19 cellular contexts compared by ENCODE assay signal in genomic region chr7:92602352-92603088, GRCh38. TPM values are rescaled to one million over a fixed set of nuclear protein-coding genes. Genes with fewer than 3 reads are reported as not detected.
DNase-seq lines count a peak whose midpoint lies in the region; ATAC-seq, FAIRE-seq and TF ChIP-seq lines count a peak whose summit lies in the region.
"Had no signal": no experiment of that assay in that cellular context is flagged by ENCODE, and none has a peak within 500 bp of the region (broad histone marks: within the 10 kb centered on the region; RNA-seq: fewer than 3 reads in every experiment).

No MANE protein-coding gene starts in this region.

- H3K4me2 ChIP-seq in HepG2 (ENCODE audit: low read depth, low read length) (no peak overlapping the region), K562 (ENCODE audit: insufficient read depth, low read length) (no peak overlapping the region)
- H3K4me2 ChIP-seq: KMS-11 had no signal

- H3K27me3 ChIP-seq in HepG2 (ENCODE audit: control insufficient read depth in 1 of 2, insufficient read depth in 2 of 2, low read length in 2 of 2) (no peaks in the 10 kb centered on the region), right lobe of liver (no peaks in the 10 kb centered on the region), K562 (ENCODE audit: control insufficient read depth in 2 of 2, insufficient read depth in 2 of 2, low read length in 2 of 2) (0 out of 5 replicates have a peak, but pooled peaks cover 0 to 4% of the 10 kb centered on the region in 2 experiments)
- H3K27me3 ChIP-seq: ascending aorta had no signal

- peak; percentile 21 for DNase-seq in HepG2 (ENCODE audit: low spot score)
- no peak for DNase-seq in right lobe of liver
- DNase-seq in MV-4-11 (lab: John Stamatoyannopoulos, UW) = peak; percentile 40
- DNase-seq in K562 (ENCODE audit: extremely low read depth in 1 of 4, low spot score in 3 of 4) = no peak
- DNase-seq in iris pigment epithelial cell (ENCODE audit: low read depth) = peak; percentile 31
- DNase-seq in CD1c-positive myeloid dendritic cell (ENCODE audit: extremely low spot score) = no peak
- no peak for DNase-seq in inferior parietal cortex (ENCODE audit: extremely low spot score)
- DNase-seq: activated CD4-positive, alpha-beta memory T cell treated with anti-CD3 and anti-CD28 coated beads, Interleukin-2, amount 10 ng/mL, durations not matched to agents 7 days and 5 days; activated CD4-positive, CD25-positive, alpha-beta regulatory T cell; mesendoderm; NCI-H1048; NCI-H1930; NCI-H69; stimulated activated CD8-positive, alpha-beta memory T cell treated with anti-CD3 and anti-CD28 coated beads, Interleukin-4, amount 100 ng/mL, for 48 hours had no signal

- no peaks in the 10 kb centered on the region for H4K20me1 ChIP-seq in HepG2 (ENCODE audit: insufficient read depth, low read length)
- H4K20me1 ChIP-seq in K562 (replicated peaks; ENCODE audit: control insufficient read depth, insufficient read depth, low read length) = no peaks in the 10 kb centered on the region

- CTCF ChIA-PET in HepG2 (lab: Yijun Ruan, JAX; ENCODE audit: low intra/inter-chr PET ratio, low total read pairs) = no interaction called here
- CTCF ChIA-PET in K562 (lab: Yijun Ruan, JAX; ENCODE audit: low intra/inter-chr PET ratio) = no interaction called here

- H3K36me3 ChIP-seq in HepG2 (replicated peaks in 1 of 2; ENCODE audit: control insufficient read depth in 1 of 2, insufficient read depth in 2 of 2, low read length in 2 of 2) (no peaks in the 10 kb centered on the region; a peak in 2 of 5 replicates), right lobe of liver (no peaks in the 10 kb centered on the region), K562 (ENCODE audit: control insufficient read depth, insufficient read depth, low read length) (no peaks in the 10 kb centered on the region)
- H3K36me3 ChIP-seq: ascending aorta, neutrophil had no signal

- intact Hi-C loops in HepG2 (cut with micrococcal nuclease; ENCODE audit: unreplicated experiment) (no loop called here), right lobe of liver (cut with DNase I) (no loop called here), K562 (cut with micrococcal nuclease) (no loop called here)

- POLR2A ChIA-PET in HepG2 (lab: Yijun Ruan, JAX) = no interaction called here
- POLR2A ChIA-PET in K562 (lab: Yijun Ruan, JAX) = interaction anchor here (1.1 to 1.2 kb wide), 2 partner anchors 9 to 12 kb away, joined by 3 to 5 read pairs; partner anchors contain the start of gene FAM133B

- TF ChIP-seq CTCF in HepG2 (CRISPR knock-in tag; IDR thresholded peaks at IDR 0.05) = no peak
- TF ChIP-seq CTCF in right lobe of liver (IDR thresholded peaks at IDR 0.05) = no peak
- no peak for TF ChIP-seq CTCF in K562 (IDR thresholded peaks at IDR 0.05 in 2 of 3, conservative IDR thresholded peaks at IDR 0.05 in 1 of 3; ENCODE audit: insufficient read depth in 2 of 3, low read depth in 1 of 3, low read length in 3 of 3)

- no peaks in the 10 kb centered on the region for H3K9me3 ChIP-seq in HepG2 (ENCODE audit: low read length)
- H3K9me3 ChIP-seq in right lobe of liver = no peaks in the 10 kb centered on the region
- H3K9me3 ChIP-seq in K562 (replicated peaks; ENCODE audit: control insufficient read depth, insufficient read depth, low read depth, low read length) = no peaks in the 10 kb centered on the region
- H3K9me3 ChIP-seq: ascending aorta, neutrophil had no signal

- H3K27ac ChIP-seq in HepG2 (ENCODE audit: extremely low read length, insufficient read depth, low read length) (no peak overlapping the region), right lobe of liver (no peak overlapping the region), K562 (ENCODE audit: extremely low read depth, low read depth, low read length) (no peak overlapping the region)
- H3K27ac ChIP-seq: ascending aorta, KMS-11, neutrophil had no signal

- H2AFZ ChIP-seq in HepG2 (ENCODE audit: low read length) (no peak overlapping the region), K562 (ENCODE audit: low read depth, low read length) (no peak overlapping the region)

- no peaks in the 10 kb centered on the region for H3K9me1 ChIP-seq in K562 (ENCODE audit: control insufficient read depth, insufficient read depth, low read length)

- 63% methylated on average over 2 of the region's 2 CpGs for WGBS in HepG2 (ENCODE audit: low lambda C conversion rate)
- WGBS in right lobe of liver (ENCODE audit: insufficient coverage, low coverage, low lambda C conversion rate, missing lambda C conversion rate) = 80% methylated on average over 2 of the region's 2 CpGs
- 74% methylated on average over 2 of the region's 2 CpGs for WGBS in K562 (ENCODE audit: insufficient coverage, low coverage, missing lambda C conversion rate)

- no peaks in the 10 kb centered on the region for H3K79me2 ChIP-seq in HepG2 (ENCODE audit: insufficient read depth, low read length)
- H3K79me2 ChIP-seq in K562 (ENCODE audit: control insufficient read depth, insufficient read depth, low read length) = no peaks in the 10 kb centered on the region

- TF ChIP-seq RAD21 in HepG2 (CRISPR knock-in tag; IDR thresholded peaks at IDR 0.05) (no peak), K562 (CRISPR knock-in tag; conservative IDR thresholded peaks at IDR 0.05 in 1 of 2, IDR thresholded peaks at IDR 0.05 in 1 of 2) (no peak)

- H3K9ac ChIP-seq in HepG2 (ENCODE audit: insufficient read depth, low read depth, low read length) = no peak overlapping the region
- H3K9ac ChIP-seq in K562 (ENCODE audit: insufficient read depth in 1 of 2, low read depth in 2 of 2, low read length in 2 of 2) = no peak overlapping the region
- H3K9ac ChIP-seq: KMS-11 had no signal

- ATAC-seq in HepG2 (peak; percentile 18), right lobe of liver (no peak), K562 (no peak; the same call in 1 of the 3 replicates), HG03097 (IDR thresholded peaks at IDR 0.05; ENCODE audit: low FRiP score, unreplicated experiment) (no peak)

- peaks cover 16% of the 10 kb centered on the region for H3K4me1 ChIP-seq in HepG2 (ENCODE audit: insufficient read depth, low read length)
- peaks cover 0 to 6% (median 0%) of the 10 kb centered on the region in 4 donors for H3K4me1 ChIP-seq in right lobe of liver
- H3K4me1 ChIP-seq in K562 (replicated peaks in 1 of 2; ENCODE audit: control insufficient read depth in 2 of 2, insufficient read depth in 2 of 2, low read length in 2 of 2) = no peaks in the 10 kb centered on the region
- H3K4me1 ChIP-seq: ascending aorta had no signal

- in situ Hi-C loops in HepG2 (cut with HindIII; ENCODE audit: extremely low pct_ligation_motif_present, low pct_unique_long_range_greater_than_20kb) (no loop called here), K562 (cut with MboI) (no loop called here)

- BruUV-seq in HepG2 (replicated peaks; lab: Mats Ljungman, UMichigan) (no TSS peak), K562 (replicated peaks; lab: Mats Ljungman, UMichigan) (no TSS peak)

- FAIRE-seq in HepG2 (lab: Jason Lieb, UNC) (no peak), K562 (lab: Jason Lieb, UNC) (no peak)
- FAIRE-seq: H54 had no signal

- H3K4me3 ChIP-seq in HepG2 (replicated peaks in 1 of 3; ENCODE audit: insufficient read depth in 1 of 3, low read depth in 2 of 3, low read length in 3 of 3) = no peak overlapping the region
- H3K4me3 ChIP-seq in right lobe of liver = no peak overlapping the region
- no peak overlapping the region for H3K4me3 ChIP-seq in K562
- H3K4me3 ChIP-seq: ascending aorta had no signal

- TF ChIP-seq POLR2A in HepG2 (IDR thresholded peaks at IDR 0.05; ENCODE audit: insufficient read depth in 1 of 2, low read depth in 2 of 2, low read length in 2 of 2) (no peak), right lobe of liver (IDR thresholded peaks at IDR 0.05) (no peak), K562 (conservative IDR thresholded peaks at IDR 0.05) (no peak)

- TF ChIP-seq EP300 in HepG2 (IDR thresholded peaks at IDR 0.05; ENCODE audit: low read depth in 2 of 2, low read length in 2 of 2) (no peak), HepG2 (CRISPR knock-in tag; IDR thresholded peaks at IDR 0.05; ENCODE audit: borderline replicate concordance) (no peak), K562 (IDR thresholded peaks at IDR 0.05; ENCODE audit: low read length) (no peak)

RNA-seq across cellular contexts. Expression of gene FAM133B, which starts 12.3 kb away (rescaled TPM):
- total RNA-seq in HepG2 (2016; rRNA removed; fragmentation: Illumina TruSeq; extraction: Trizol) = 56.3 and 65.5 TPM in 2 replicates
- 13.3 and 17.4 TPM in 2 replicates for total RNA-seq in HepG2 (2016; cell fraction: cytosol; rRNA removed; fragmentation: Illumina TruSeq; extraction: Trizol; ENCODE audit: low read depth)
- 55.3 and 69.7 TPM in 2 replicates for total RNA-seq in HepG2 (2016; cell fraction: insoluble cytoplasmic fraction; rRNA removed; fragmentation: Illumina TruSeq; extraction: Trizol)
- total RNA-seq in HepG2 (2016; cell fraction: membrane; rRNA removed; fragmentation: Illumina TruSeq; extraction: Trizol) = 23.5 and 27.3 TPM in 2 replicates
- 62.3 and 63.2 TPM in 2 replicates for total RNA-seq in HepG2 (2016; cell fraction: nucleus; rRNA removed; fragmentation: Illumina TruSeq; extraction: Trizol)
- polyA plus RNA-seq in HepG2 (2011; rRNA removed) = 19.6 and 29.1 TPM in 2 replicates
- 8.9 and 12.8 TPM in 2 replicates for polyA plus RNA-seq in HepG2 (2011; cell fraction: cytosol; rRNA removed)
- 12.6 and 37.9 TPM in 2 replicates for polyA plus RNA-seq in HepG2 (2011; cell fraction: nucleus; rRNA removed)
- 26.6 and 33.0 TPM in 2 replicates for polyA plus RNA-seq in HepG2 (2012)
- polyA plus RNA-seq in HepG2 (2016; cell fraction: cytosol; fragmentation: Illumina TruSeq; extraction: Trizol; ENCODE audit: low read depth) = 5.0 and 5.5 TPM in 2 replicates
- polyA plus RNA-seq in HepG2 (2016; cell fraction: insoluble cytoplasmic fraction; fragmentation: Illumina TruSeq; extraction: Trizol; ENCODE audit: low read depth) = 69.4 and 78.5 TPM in 2 replicates
- 13.1 and 14.8 TPM in 2 replicates for polyA plus RNA-seq in HepG2 (2016; cell fraction: membrane; fragmentation: Illumina TruSeq; extraction: Trizol; ENCODE audit: low read depth)
- polyA plus RNA-seq in HepG2 (2016; cell fraction: nucleus; fragmentation: Illumina TruSeq; extraction: Trizol; ENCODE audit: insufficient read depth, low read depth) = 69.9 and 72.0 TPM in 2 replicates
- polyA minus RNA-seq in HepG2 (2011; rRNA and poly(A)+ RNA removed; ENCODE audit: low replicate concordance) = 11.4 and 17.2 TPM in 2 replicates
- polyA minus RNA-seq in HepG2 (2011; cell fraction: cytosol; rRNA and poly(A)+ RNA removed) = 6.9 and 11.3 TPM in 2 replicates
- 51.7 and 63.1 TPM in 2 replicates for polyA minus RNA-seq in HepG2 (2011; cell fraction: nucleus; rRNA and poly(A)+ RNA removed)
- 10 to 100 TPM in 3 of 6 experiments, 1 to 10 TPM in 3; 8.6 to 11.6 (median 9.7) TPM for total RNA-seq in right lobe of liver
- total RNA-seq in K562 (2011; cell fraction: chromatin; rRNA removed; ENCODE audit: low replicate concordance) = 21.5 and 103 TPM in 2 replicates
- 11.5 and 15.9 TPM in 2 replicates for total RNA-seq in K562 (2011; cell fraction: nucleolus; rRNA removed)
- 46.5 and 77.0 TPM in 2 replicates for total RNA-seq in K562 (2011; cell fraction: nucleoplasm; rRNA removed)
- total RNA-seq in K562 (2014; rRNA removed) = 22.4 and 80.3 TPM in 2 replicates
- 58.4 and 67.4 TPM in 2 replicates for total RNA-seq in K562 (2014; rRNA removed; fragmentation: Illumina TruSeq; extraction: Trizol)
- 69.1 and 80.4 TPM in 2 replicates for total RNA-seq in K562 (2015; rRNA removed; fragmentation: Illumina TruSeq; extraction: Trizol)
- 29.0 and 30.7 TPM in 2 replicates for total RNA-seq in K562 (2021)
- polyA plus RNA-seq in K562 (2011; rRNA removed) = 26.1 and 34.4 TPM in 2 replicates
- 5.4 and 23.7 TPM in 2 replicates for polyA plus RNA-seq in K562 (2011; cell fraction: cytosol; rRNA removed)
- polyA plus RNA-seq in K562 (2011; cell fraction: nucleus; rRNA removed) = 24.3 and 24.9 TPM in 2 replicates
- polyA plus RNA-seq in K562 (2012) = 22.7 and 30.4 TPM in 2 replicates
- polyA plus RNA-seq in K562 (2014; fragmentation: Illumina TruSeq; extraction: Trizol) = 37.9 and 45.8 TPM in 2 replicates
- polyA plus RNA-seq in K562 (2014; fragmentation: Nextera tagmentation; extraction: Ambion mirVana) = 10 to 100 TPM; 38.5 to 39.7 TPM
- polyA plus RNA-seq in K562 (2014; rRNA removed) = 27.5 and 37.0 TPM in 2 replicates
- polyA minus RNA-seq in K562 (2011; rRNA and poly(A)+ RNA removed) = 17.5 and 22.7 TPM in 2 replicates
- polyA minus RNA-seq in K562 (2011; cell fraction: cytosol; rRNA and poly(A)+ RNA removed) = 12.3 and 13.1 TPM in 2 replicates
- 20.3 and 40.0 TPM in 2 replicates for polyA minus RNA-seq in K562 (2011; cell fraction: nucleus; rRNA and poly(A)+ RNA removed)

Comparison
In these comparisons a context has a peak if more than half of its experiments do, and no peak if none do; other contexts are left out.
1. DNase-seq: peak in HepG2 (single experiment), MV-4-11 (single experiment) and iris pigment epithelial cell (single experiment); none in right lobe of liver (0 of 3), K562 (0 of 4), CD1c-positive myeloid dendritic cell (single experiment) and inferior parietal cortex (single experiment).
2. Of the 241 proteins assayed by ChIP-seq in both HepG2 and K562: peak only in HepG2: POLR2G; only in K562: none; in both: CEBPB; in neither: 238; mixed calls (peak in some experiments, not most) for 1.